8 cellular contexts compared by ENCODE assay signal in the genomic region with DNA sequence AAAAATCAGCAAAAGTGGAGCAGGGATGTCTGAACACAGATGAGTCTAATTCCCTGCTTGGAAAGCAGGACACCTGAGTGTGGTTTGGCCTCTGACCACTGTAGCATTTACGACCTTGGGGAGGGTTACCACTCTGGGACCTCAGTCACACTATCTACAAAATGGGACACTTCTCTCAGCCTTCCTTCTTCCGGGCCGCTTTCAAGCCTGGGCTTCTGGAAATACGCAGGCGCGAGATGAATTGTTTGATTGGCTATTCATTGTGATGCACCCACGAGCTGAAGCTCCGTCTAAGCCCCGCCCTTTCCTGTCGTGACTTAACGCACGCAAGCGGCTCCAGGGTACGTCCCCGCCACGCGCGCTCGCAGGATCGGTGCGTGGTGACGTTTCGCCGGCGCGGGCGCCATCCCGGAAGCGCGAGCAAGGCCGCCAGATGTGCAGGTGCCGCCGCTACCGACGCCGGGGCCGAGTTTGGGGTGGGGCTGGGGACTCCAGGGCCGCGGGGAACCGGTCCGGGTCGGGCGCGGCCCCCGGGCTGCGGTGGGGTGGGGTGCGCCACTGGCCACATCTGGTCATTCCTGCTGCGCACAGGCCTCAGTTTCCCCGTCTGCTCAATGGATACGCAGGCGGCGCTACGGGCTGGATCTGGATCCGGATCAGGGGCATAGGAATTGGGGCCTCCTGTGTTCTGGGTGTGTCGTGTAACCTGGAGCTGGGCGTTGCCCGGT. TPM values are rescaled to one million over a fixed set of nuclear protein-coding genes. Genes with fewer than 3 reads are reported as not detected.
A peak's percentile ranks its signal among the peaks of the same experiment; 100 is the strongest.
DNase-seq lines count a peak whose midpoint lies in the region; ATAC-seq and TF ChIP-seq lines count a peak whose summit lies in the region.

A gene with protein sequence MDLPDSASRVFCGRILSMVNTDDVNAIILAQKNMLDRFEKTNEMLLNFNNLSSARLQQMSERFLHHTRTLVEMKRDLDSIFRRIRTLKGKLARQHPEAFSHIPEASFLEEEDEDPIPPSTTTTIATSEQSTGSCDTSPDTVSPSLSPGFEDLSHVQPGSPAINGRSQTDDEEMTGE (plus strand): TSS at position 397 of the 728 bp plus-strand sequence. CDS start 4,187 bp downstream, outside the sequence.

- peaks cover 36% of the 10 kb centered on the region for H3K4me1 ChIP-seq in left ventricle myocardium inferior

- H3K4me1 Mint-ChIP-seq in T-helper 1 cell treated with Interleukin-12 subunit alpha and Interleukin-12 subunit beta and Interleukin-4 antibody, amounts not matched to agents 30 μg/mL and 1 μg/mL, for 36 hours (ENCODE audit: low read depth) = peaks cover 18% of the 10 kb centered on the region
- H3K4me1 Mint-ChIP-seq in progenitor cell of endocrine pancreas (ENCODE audit: low read depth) = peaks cover 5% of the 10 kb centered on the region

- peaks cover 6% of the 10 kb centered on the region for H3K36me3 ChIP-seq in left ventricle myocardium inferior

- H3K27ac ChIP-seq in left ventricle myocardium inferior (replicated peaks) = peak within 1 kb of the TSS; percentile 96

- DNase-seq in GM13976 (ENCODE audit: low spot score) = peak; percentile 98
- peak; percentile 96 for DNase-seq in NCI-H1694 (lab: John Stamatoyannopoulos, UW)
- DNase-seq in amniotic stem cell (lab: John Stamatoyannopoulos, UW) = peak; percentile 97
- peak; percentile 99 for DNase-seq in left ventricle myocardium inferior
- DNase-seq in progenitor cell of endocrine pancreas (ENCODE audit: low spot score, unreplicated experiment) = peak; percentile 70
- peak; percentile 98 for DNase-seq in ureter (ENCODE audit: low spot score)

- H3K27me3 Mint-ChIP-seq in T-helper 1 cell treated with Interleukin-12 subunit alpha and Interleukin-12 subunit beta and Interleukin-4 antibody, amounts not matched to agents 30 μg/mL and 1 μg/mL, for 36 hours (ENCODE audit: low read depth) = no peaks in the 10 kb centered on the region
- H3K27me3 Mint-ChIP-seq in progenitor cell of endocrine pancreas = no peaks in the 10 kb centered on the region

- no peaks in the 10 kb centered on the region for H3K9me3 ChIP-seq in left ventricle myocardium inferior (replicated peaks)

- no peaks in the 10 kb centered on the region for H3K27me3 ChIP-seq in left ventricle myocardium inferior (ENCODE audit: low read depth)

- H3K4me3 Mint-ChIP-seq in T-helper 1 cell treated with Interleukin-12 subunit alpha and Interleukin-12 subunit beta and Interleukin-4 antibody, amounts not matched to agents 30 μg/mL and 1 μg/mL, for 36 hours = peak within 1 kb of the TSS; percentile 91
- H3K4me3 Mint-ChIP-seq in progenitor cell of endocrine pancreas (ENCODE audit: low read depth) = peak within 1 kb of the TSS; percentile 84

- peak within 1 kb of the TSS; percentile 93 for H3K27ac Mint-ChIP-seq in T-helper 1 cell treated with Interleukin-12 subunit alpha and Interleukin-12 subunit beta and Interleukin-4 antibody, amounts not matched to agents 30 μg/mL and 1 μg/mL, for 36 hours
- H3K27ac Mint-ChIP-seq in progenitor cell of endocrine pancreas = peak within 1 kb of the TSS; percentile 92

- no peaks in the 10 kb centered on the region for H3K9me3 Mint-ChIP-seq in T-helper 1 cell treated with Interleukin-12 subunit alpha and Interleukin-12 subunit beta and Interleukin-4 antibody, amounts not matched to agents 30 μg/mL and 1 μg/mL, for 36 hours
- no peaks in the 10 kb centered on the region for H3K9me3 Mint-ChIP-seq in progenitor cell of endocrine pancreas (ENCODE audit: low read depth)

- peak; percentile 89 for ATAC-seq in HG02870 (IDR thresholded peaks at IDR 0.05; ENCODE audit: unreplicated experiment)

- intact Hi-C loops in left ventricle myocardium inferior (cut with micrococcal nuclease) = no loop called here

- in situ Hi-C loops in GM13976 (cut with MboI; ENCODE audit: low sequenced_read_pairs, unreplicated experiment) = no loop called here

- H3K36me3 Mint-ChIP-seq in T-helper 1 cell treated with Interleukin-12 subunit alpha and Interleukin-12 subunit beta and Interleukin-4 antibody, amounts not matched to agents 30 μg/mL and 1 μg/mL, for 36 hours (ENCODE audit: low read depth) = peaks cover 5% of the 10 kb centered on the region
- no peaks in the 10 kb centered on the region for H3K36me3 Mint-ChIP-seq in progenitor cell of endocrine pancreas (ENCODE audit: insufficient read depth)

- TF ChIP-seq CTCF in GM13976 (IDR thresholded peaks at IDR 0.05; ENCODE audit: borderline replicate concordance, control extremely low read depth, extremely low read depth, insufficient read depth, missing control alignments) (no peak), left ventricle myocardium inferior (IDR thresholded peaks at IDR 0.05; ENCODE audit: borderline replicate concordance) (no peak), progenitor cell of endocrine pancreas (IDR thresholded peaks at IDR 0.05; ENCODE audit: unreplicated experiment) (no peak)

- peak within 1 kb of the TSS; percentile 96 for H3K4me3 ChIP-seq in left ventricle myocardium inferior

RNA-seq across cellular contexts. Expression of the gene that starts here (rescaled TPM):
- total RNA-seq in left ventricle myocardium inferior (52.0 TPM), progenitor cell of endocrine pancreas (77.7 and 82.8 TPM in 2 replicates), ureter (79.5 TPM)

Comparison
In these comparisons a context has a peak if more than half of its experiments do, and no peak if none do; other contexts are left out.
1. Peak in every context shown above with its lines: DNase-seq, ATAC-seq, H3K4me3 ChIP-seq and H3K27ac ChIP-seq.